Comparison of ENCODE assay signal across 1 cellular context in the genomic region with DNA sequence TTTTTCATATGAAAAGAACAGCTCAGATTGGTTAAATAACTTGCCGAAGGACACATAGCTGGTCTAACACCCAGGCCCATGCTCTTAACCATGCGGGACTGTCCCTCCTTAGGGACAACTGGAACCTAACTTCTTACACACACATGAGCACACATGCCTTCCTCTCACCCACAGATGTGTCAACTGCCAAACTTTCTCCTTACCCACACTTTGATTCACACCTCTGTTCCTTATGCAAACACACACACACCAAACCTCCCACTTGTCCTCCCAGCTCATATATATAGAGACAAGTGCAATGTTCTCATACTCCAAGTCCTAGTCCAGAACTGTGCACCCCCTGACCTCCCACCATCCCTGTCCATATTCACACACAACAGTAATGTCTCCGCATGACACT.
TF ChIP-seq lines count a peak whose summit lies in the region.

No MANE protein-coding gene starts in this region.

TF ChIP-seq in GM12878, 131 proteins besides CTCF, POLR2A, EP300 and RAD21:
- TF ChIP-seq NBN (IDR thresholded peaks at IDR 0.05) (peak; percentile 81), IKZF1 (conservative IDR thresholded peaks at IDR 0.05) (peak; percentile 81; the same call in 1 of the 2 replicates), DPF2 (IDR thresholded peaks at IDR 0.05) (peak; percentile 69; the same call in 1 of the 2 replicates), HCFC1 (IDR thresholded peaks at IDR 0.05; ENCODE audit: low read length) (no peak), HDGF (IDR thresholded peaks at IDR 0.05) (peak; percentile 78), MEF2B (IDR thresholded peaks at IDR 0.05; ENCODE audit: partially characterized antibody, poor library complexity, severe bottlenecking) (peak; percentile 65), GATAD2B (conservative IDR thresholded peaks at IDR 0.05; ENCODE audit: low read depth) (0 out of 2 replicates have a peak, but pooled peaks have one; percentile 18), EED (IDR thresholded peaks at IDR 0.05; ENCODE audit: low read depth) (no peak), BHLHE40 (IDR thresholded peaks at IDR 0.05; ENCODE audit: borderline replicate concordance in 1 of 2, low read depth in 2 of 2, low read length in 1 of 2) (peak; percentile 56 to 66; a peak in 2 of 4 replicates), POU2F2 (IDR thresholded peaks at IDR 0.05; ENCODE audit: borderline replicate concordance, low read depth, low read length) (peak; percentile 32; the same call in 1 of the 3 replicates), MTA2 (IDR thresholded peaks at IDR 0.05; ENCODE audit: low read depth) (peak; percentile 64), SMAD1 (IDR thresholded peaks at IDR 0.05; ENCODE audit: low read depth, partially characterized antibody) (peak; percentile 51), IKZF2 (IDR thresholded peaks at IDR 0.05) (peak; percentile 78 to 81; a peak in 2 of 4 replicates)
- TF ChIP-seq, protein P1, sequence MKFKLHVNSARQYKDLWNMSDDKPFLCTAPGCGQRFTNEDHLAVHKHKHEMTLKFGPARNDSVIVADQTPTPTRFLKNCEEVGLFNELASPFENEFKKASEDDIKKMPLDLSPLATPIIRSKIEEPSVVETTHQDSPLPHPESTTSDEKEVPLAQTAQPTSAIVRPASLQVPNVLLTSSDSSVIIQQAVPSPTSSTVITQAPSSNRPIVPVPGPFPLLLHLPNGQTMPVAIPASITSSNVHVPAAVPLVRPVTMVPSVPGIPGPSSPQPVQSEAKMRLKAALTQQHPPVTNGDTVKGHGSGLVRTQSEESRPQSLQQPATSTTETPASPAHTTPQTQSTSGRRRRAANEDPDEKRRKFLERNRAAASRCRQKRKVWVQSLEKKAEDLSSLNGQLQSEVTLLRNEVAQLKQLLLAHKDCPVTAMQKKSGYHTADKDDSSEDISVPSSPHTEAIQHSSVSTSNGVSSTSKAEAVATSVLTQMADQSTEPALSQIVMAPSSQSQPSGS (IDR thresholded peaks at IDR 0.05; ENCODE audit: low read length): no peak
- TF ChIP-seq, protein P2, sequence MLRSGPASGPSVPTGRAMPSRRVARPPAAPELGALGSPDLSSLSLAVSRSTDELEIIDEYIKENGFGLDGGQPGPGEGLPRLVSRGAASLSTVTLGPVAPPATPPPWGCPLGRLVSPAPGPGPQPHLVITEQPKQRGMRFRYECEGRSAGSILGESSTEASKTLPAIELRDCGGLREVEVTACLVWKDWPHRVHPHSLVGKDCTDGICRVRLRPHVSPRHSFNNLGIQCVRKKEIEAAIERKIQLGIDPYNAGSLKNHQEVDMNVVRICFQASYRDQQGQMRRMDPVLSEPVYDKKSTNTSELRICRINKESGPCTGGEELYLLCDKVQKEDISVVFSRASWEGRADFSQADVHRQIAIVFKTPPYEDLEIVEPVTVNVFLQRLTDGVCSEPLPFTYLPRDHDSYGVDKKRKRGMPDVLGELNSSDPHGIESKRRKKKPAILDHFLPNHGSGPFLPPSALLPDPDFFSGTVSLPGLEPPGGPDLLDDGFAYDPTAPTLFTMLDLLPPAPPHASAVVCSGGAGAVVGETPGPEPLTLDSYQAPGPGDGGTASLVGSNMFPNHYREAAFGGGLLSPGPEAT (IDR thresholded peaks at IDR 0.05; ENCODE audit: low read depth): peak; percentile 43; the same call in 1 of the 2 replicates
